In the genomic region with DNA sequence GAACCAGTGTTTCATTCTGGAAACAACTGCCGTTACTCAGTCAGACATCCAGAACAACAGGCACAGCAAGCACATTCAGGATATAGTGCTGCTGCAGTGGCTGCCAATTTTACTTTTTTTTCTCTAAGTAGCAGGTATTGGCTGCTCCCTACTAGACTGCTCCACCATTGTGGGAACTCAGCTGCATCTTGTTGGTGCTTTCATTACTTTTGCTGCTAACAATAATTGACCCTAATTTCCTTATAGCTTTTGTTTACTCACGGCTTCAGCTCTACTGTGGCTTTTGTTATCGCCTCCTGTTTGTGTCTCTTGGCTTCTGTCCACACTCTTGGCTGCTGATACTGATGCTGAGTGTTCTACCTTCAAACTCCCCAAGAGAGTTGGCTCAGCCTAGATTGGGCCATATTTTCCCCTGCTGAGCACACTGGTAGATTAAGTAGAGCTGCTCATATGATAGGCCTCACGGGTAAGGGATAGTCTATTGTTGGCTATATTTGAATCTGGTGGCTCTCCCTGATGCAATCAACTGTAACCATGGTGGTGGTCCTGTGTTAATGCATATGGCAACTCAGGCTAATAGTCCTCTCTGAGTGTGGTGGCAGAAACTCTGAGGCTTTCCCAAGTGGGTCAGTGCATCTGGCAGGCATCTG, we compare ENCODE assay signal across 1 cellular context.
TF ChIP-seq lines count a peak whose summit lies in the region.

No MANE protein-coding gene starts in this region.

TF ChIP-seq in K562, 482 proteins besides CTCF, POLR2A, EP300 and RAD21 (continued from another document and continues in another):
- TF ChIP-seq, protein P1, sequence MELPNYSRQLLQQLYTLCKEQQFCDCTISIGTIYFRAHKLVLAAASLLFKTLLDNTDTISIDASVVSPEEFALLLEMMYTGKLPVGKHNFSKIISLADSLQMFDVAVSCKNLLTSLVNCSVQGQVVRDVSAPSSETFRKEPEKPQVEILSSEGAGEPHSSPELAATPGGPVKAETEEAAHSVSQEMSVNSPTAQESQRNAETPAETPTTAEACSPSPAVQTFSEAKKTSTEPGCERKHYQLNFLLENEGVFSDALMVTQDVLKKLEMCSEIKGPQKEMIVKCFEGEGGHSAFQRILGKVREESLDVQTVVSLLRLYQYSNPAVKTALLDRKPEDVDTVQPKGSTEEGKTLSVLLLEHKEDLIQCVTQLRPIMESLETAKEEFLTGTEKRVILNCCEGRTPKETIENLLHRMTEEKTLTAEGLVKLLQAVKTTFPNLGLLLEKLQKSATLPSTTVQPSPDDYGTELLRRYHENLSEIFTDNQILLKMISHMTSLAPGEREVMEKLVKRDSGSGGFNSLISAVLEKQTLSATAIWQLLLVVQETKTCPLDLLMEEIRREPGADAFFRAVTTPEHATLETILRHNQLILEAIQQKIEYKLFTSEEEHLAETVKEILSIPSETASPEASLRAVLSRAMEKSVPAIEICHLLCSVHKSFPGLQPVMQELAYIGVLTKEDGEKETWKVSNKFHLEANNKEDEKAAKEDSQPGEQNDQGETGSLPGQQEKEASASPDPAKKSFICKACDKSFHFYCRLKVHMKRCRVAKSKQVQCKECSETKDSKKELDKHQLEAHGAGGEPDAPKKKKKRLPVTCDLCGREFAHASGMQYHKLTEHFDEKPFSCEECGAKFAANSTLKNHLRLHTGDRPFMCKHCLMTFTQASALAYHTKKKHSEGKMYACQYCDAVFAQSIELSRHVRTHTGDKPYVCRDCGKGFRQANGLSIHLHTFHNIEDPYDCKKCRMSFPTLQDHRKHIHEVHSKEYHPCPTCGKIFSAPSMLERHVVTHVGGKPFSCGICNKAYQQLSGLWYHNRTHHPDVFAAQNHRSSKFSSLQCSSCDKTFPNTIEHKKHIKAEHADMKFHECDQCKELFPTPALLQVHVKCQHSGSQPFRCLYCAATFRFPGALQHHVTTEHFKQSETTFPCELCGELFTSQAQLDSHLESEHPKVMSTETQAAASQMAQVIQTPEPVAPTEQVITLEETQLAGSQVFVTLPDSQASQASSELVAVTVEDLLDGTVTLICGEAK (IDR thresholded peaks at IDR 0.05), result no peak
- TF ChIP-seq, protein P1 (CRISPR knock-in tag; IDR thresholded peaks at IDR 0.05), result no peak
- TF ChIP-seq, protein P2, sequence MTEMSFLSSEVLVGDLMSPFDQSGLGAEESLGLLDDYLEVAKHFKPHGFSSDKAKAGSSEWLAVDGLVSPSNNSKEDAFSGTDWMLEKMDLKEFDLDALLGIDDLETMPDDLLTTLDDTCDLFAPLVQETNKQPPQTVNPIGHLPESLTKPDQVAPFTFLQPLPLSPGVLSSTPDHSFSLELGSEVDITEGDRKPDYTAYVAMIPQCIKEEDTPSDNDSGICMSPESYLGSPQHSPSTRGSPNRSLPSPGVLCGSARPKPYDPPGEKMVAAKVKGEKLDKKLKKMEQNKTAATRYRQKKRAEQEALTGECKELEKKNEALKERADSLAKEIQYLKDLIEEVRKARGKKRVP (CRISPR knock-in tag; IDR thresholded peaks at IDR 0.05), result peak; percentile 89
- TF ChIP-seq HOXB6 (CRISPR knock-in tag; IDR thresholded peaks at IDR 0.05; ENCODE audit: borderline replicate concordance), result no peak
- TF ChIP-seq ZNF384 (IDR thresholded peaks at IDR 0.05; ENCODE audit: low read depth, low read length), result no peak
- no peak for TF ChIP-seq FOXJ3 (CRISPR knock-in tag; IDR thresholded peaks at IDR 0.05)
- no peak for TF ChIP-seq TAF15 (IDR thresholded peaks at IDR 0.05; ENCODE audit: low read depth, low read length)
- TF ChIP-seq NR2F6 (CRISPR knock-in tag; IDR thresholded peaks at IDR 0.05), result no peak
- TF ChIP-seq MAFK (IDR thresholded peaks at IDR 0.05; ENCODE audit: low read length), result no peak
- TF ChIP-seq CCNT2 (IDR thresholded peaks at IDR 0.05; ENCODE audit: borderline replicate concordance, extremely low read depth, insufficient read length, low read depth, low read length), result no peak
- no peak for TF ChIP-seq ZNF707 (CRISPR knock-in tag; conservative IDR thresholded peaks at IDR 0.05)
- TF ChIP-seq, protein P3, sequence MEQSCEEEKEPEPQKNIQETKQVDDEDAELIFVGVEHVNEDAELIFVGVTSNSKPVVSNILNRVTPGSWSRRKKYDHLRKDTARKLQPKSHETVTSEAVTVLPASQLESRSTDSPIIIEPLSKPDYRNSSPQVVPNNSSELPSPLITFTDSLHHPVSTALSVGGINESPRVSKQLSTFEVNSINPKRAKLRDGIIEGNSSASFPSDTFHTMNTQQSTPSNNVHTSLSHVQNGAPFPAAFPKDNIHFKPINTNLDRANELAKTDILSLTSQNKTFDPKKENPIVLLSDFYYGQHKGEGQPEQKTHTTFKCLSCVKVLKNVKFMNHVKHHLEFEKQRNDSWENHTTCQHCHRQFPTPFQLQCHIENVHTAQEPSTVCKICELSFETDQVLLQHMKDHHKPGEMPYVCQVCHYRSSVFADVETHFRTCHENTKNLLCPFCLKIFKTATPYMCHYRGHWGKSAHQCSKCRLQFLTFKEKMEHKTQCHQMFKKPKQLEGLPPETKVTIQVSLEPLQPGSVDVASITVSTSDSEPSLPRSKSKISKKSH (CRISPR knock-in tag; IDR thresholded peaks at IDR 0.05), result no peak
- TF ChIP-seq, protein P4, sequence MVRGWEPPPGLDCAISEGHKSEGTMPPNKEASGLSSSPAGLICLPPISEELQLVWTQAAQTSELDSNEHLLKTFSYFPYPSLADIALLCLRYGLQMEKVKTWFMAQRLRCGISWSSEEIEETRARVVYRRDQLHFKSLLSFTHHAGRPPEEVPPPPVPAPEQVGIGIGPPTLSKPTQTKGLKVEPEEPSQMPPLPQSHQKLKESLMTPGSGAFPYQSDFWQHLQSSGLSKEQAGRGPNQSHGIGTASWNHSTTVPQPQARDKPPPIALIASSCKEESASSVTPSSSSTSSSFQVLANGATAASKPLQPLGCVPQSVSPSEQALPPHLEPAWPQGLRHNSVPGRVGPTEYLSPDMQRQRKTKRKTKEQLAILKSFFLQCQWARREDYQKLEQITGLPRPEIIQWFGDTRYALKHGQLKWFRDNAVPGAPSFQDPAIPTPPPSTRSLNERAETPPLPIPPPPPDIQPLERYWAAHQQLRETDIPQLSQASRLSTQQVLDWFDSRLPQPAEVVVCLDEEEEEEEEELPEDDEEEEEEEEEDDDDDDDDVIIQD (CRISPR knock-in tag; IDR thresholded peaks at IDR 0.05), result no peak
- no peak for TF ChIP-seq JUNB (CRISPR knock-in tag; conservative IDR thresholded peaks at IDR 0.05)
- TF ChIP-seq, protein P5, sequence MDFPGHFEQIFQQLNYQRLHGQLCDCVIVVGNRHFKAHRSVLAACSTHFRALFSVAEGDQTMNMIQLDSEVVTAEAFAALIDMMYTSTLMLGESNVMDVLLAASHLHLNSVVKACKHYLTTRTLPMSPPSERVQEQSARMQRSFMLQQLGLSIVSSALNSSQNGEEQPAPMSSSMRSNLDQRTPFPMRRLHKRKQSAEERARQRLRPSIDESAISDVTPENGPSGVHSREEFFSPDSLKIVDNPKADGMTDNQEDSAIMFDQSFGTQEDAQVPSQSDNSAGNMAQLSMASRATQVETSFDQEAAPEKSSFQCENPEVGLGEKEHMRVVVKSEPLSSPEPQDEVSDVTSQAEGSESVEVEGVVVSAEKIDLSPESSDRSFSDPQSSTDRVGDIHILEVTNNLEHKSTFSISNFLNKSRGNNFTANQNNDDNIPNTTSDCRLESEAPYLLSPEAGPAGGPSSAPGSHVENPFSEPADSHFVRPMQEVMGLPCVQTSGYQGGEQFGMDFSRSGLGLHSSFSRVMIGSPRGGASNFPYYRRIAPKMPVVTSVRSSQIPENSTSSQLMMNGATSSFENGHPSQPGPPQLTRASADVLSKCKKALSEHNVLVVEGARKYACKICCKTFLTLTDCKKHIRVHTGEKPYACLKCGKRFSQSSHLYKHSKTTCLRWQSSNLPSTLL (IDR thresholded peaks at IDR 0.05), result no peak
- TF ChIP-seq, protein P6, sequence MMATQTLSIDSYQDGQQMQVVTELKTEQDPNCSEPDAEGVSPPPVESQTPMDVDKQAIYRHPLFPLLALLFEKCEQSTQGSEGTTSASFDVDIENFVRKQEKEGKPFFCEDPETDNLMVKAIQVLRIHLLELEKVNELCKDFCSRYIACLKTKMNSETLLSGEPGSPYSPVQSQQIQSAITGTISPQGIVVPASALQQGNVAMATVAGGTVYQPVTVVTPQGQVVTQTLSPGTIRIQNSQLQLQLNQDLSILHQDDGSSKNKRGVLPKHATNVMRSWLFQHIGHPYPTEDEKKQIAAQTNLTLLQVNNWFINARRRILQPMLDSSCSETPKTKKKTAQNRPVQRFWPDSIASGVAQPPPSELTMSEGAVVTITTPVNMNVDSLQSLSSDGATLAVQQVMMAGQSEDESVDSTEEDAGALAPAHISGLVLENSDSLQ (IDR thresholded peaks at IDR 0.05), result no peak
- no peak for TF ChIP-seq CC2D1A (IDR thresholded peaks at IDR 0.05)
- TF ChIP-seq DACH1 (IDR thresholded peaks at IDR 0.05; ENCODE audit: partially characterized antibody), result no peak
- TF ChIP-seq, protein P7, sequence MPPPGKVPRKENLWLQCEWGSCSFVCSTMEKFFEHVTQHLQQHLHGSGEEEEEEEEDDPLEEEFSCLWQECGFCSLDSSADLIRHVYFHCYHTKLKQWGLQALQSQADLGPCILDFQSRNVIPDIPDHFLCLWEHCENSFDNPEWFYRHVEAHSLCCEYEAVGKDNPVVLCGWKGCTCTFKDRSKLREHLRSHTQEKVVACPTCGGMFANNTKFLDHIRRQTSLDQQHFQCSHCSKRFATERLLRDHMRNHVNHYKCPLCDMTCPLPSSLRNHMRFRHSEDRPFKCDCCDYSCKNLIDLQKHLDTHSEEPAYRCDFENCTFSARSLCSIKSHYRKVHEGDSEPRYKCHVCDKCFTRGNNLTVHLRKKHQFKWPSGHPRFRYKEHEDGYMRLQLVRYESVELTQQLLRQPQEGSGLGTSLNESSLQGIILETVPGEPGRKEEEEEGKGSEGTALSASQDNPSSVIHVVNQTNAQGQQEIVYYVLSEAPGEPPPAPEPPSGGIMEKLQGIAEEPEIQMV (tag; conservative IDR thresholded peaks at IDR 0.05; ENCODE audit: low read depth), result no peak
- peak; percentile 70; the same call in 1 of the 2 replicates for TF ChIP-seq ZSCAN32 (CRISPR knock-in tag; IDR thresholded peaks at IDR 0.05)
- no peak for TF ChIP-seq ZNF444 (CRISPR knock-in tag; IDR thresholded peaks at IDR 0.05)
- TF ChIP-seq U2AF2 (optimal IDR thresholded peaks at IDR 0.05; ENCODE audit: low read depth, low read length), result no peak
- no peak for TF ChIP-seq FOXA1 (IDR thresholded peaks at IDR 0.05; ENCODE audit: borderline replicate concordance)
- TF ChIP-seq RAD51 (IDR thresholded peaks at IDR 0.05; ENCODE audit: borderline replicate concordance, low read depth), result no peak
- no peak for TF ChIP-seq SMARCE1 (IDR thresholded peaks at IDR 0.05)
- TF ChIP-seq, protein P8, sequence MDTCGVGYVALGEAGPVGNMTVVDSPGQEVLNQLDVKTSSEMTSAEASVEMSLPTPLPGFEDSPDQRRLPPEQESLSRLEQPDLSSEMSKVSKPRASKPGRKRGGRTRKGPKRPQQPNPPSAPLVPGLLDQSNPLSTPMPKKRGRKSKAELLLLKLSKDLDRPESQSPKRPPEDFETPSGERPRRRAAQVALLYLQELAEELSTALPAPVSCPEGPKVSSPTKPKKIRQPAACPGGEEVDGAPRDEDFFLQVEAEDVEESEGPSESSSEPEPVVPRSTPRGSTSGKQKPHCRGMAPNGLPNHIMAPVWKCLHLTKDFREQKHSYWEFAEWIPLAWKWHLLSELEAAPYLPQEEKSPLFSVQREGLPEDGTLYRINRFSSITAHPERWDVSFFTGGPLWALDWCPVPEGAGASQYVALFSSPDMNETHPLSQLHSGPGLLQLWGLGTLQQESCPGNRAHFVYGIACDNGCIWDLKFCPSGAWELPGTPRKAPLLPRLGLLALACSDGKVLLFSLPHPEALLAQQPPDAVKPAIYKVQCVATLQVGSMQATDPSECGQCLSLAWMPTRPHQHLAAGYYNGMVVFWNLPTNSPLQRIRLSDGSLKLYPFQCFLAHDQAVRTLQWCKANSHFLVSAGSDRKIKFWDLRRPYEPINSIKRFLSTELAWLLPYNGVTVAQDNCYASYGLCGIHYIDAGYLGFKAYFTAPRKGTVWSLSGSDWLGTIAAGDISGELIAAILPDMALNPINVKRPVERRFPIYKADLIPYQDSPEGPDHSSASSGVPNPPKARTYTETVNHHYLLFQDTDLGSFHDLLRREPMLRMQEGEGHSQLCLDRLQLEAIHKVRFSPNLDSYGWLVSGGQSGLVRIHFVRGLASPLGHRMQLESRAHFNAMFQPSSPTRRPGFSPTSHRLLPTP (IDR thresholded peaks at IDR 0.05; ENCODE audit: borderline replicate concordance, extremely low read depth, insufficient read length), result no peak
- no peak for TF ChIP-seq SP2 (IDR thresholded peaks at IDR 0.05; ENCODE audit: extremely low read depth, low read depth, low read length, poor library complexity, severe bottlenecking)
- no peak for TF ChIP-seq ELF2 (CRISPR knock-in tag; IDR thresholded peaks at IDR 0.05)
- TF ChIP-seq ZNF695 (CRISPR knock-in tag; IDR thresholded peaks at IDR 0.05), result no peak
- TF ChIP-seq, protein P9, sequence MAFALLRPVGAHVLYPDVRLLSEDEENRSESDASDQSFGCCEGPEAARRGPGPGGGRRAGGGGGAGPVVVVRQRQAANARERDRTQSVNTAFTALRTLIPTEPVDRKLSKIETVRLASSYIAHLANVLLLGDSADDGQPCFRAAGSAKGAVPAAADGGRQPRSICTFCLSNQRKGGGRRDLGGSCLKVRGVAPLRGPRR (CRISPR knock-in tag; IDR thresholded peaks at IDR 0.05), result no peak
- TF ChIP-seq KHSRP (IDR thresholded peaks at IDR 0.05), result no peak
- TF ChIP-seq SRSF1 (IDR thresholded peaks at IDR 0.05; ENCODE audit: low read depth, low read length), result no peak
- no peak for TF ChIP-seq ZNF75A (CRISPR knock-in tag; IDR thresholded peaks at IDR 0.05)
- TF ChIP-seq LARP7 (IDR thresholded peaks at IDR 0.05), result no peak
- TF ChIP-seq TCFL5 (CRISPR knock-in tag; conservative IDR thresholded peaks at IDR 0.05), result no peak
- TF ChIP-seq RB1 (IDR thresholded peaks at IDR 0.05; ENCODE audit: low read depth), result no peak
- TF ChIP-seq GABPB1 (CRISPR knock-in tag; IDR thresholded peaks at IDR 0.05), result no peak
